1 cellular context compared by ENCODE assay signal in the genomic region with DNA sequence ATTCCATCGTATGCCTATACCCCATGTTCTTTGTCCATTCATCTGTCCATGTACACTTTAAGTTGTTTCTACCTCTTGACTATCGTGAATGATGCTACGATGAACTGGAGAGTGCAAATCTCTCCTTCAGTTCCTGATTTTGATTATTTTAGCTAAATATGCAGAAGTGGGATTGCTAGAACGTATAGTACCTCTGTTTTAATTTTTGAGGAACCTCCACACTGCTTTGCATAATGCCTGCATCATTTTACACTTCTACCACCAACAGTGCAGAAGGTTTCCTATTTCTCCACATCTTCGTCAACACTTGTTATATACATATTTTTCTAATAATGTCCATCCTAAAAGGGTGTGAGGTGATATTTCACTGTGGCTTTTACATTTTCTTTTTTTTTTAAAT.
TF ChIP-seq lines count a peak whose summit lies in the region.

No MANE protein-coding gene starts in this region.

TF ChIP-seq in GM12878, 131 proteins besides CTCF, POLR2A, EP300 and RAD21 (continued from another document):
- TF ChIP-seq, protein P1, sequence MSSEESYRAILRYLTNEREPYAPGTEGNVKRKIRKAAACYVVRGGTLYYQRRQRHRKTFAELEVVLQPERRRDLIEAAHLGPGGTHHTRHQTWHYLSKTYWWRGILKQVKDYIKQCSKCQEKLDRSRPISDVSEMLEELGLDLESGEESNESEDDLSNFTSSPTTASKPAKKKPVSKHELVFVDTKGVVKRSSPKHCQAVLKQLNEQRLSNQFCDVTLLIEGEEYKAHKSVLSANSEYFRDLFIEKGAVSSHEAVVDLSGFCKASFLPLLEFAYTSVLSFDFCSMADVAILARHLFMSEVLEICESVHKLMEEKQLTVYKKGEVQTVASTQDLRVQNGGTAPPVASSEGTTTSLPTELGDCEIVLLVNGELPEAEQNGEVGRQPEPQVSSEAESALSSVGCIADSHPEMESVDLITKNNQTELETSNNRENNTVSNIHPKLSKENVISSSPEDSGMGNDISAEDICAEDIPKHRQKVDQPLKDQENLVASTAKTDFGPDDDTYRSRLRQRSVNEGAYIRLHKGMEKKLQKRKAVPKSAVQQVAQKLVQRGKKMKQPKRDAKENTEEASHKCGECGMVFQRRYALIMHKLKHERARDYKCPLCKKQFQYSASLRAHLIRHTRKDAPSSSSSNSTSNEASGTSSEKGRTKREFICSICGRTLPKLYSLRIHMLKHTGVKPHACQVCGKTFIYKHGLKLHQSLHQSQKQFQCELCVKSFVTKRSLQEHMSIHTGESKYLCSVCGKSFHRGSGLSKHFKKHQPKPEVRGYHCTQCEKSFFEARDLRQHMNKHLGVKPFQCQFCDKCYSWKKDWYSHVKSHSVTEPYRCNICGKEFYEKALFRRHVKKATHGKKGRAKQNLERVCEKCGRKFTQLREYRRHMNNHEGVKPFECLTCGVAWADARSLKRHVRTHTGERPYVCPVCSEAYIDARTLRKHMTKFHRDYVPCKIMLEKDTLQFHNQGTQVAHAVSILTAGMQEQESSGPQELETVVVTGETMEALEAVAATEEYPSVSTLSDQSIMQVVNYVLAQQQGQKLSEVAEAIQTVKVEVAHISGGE (CRISPR knock-in tag; IDR thresholded peaks at IDR 0.05) = no peak
- TF ChIP-seq, protein P2, sequence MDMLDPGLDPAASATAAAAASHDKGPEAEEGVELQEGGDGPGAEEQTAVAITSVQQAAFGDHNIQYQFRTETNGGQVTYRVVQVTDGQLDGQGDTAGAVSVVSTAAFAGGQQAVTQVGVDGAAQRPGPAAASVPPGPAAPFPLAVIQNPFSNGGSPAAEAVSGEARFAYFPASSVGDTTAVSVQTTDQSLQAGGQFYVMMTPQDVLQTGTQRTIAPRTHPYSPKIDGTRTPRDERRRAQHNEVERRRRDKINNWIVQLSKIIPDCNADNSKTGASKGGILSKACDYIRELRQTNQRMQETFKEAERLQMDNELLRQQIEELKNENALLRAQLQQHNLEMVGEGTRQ (IDR thresholded peaks at IDR 0.05; ENCODE audit: borderline replicate concordance, low read depth, low read length) = no peak
- TF ChIP-seq ZNF24 (IDR thresholded peaks at IDR 0.05) = no peak
- no peak for TF ChIP-seq SREBF1 (IDR thresholded peaks at IDR 0.05; ENCODE audit: low read length)
- no peak for TF ChIP-seq TCF12 (IDR thresholded peaks at IDR 0.05; ENCODE audit: low read depth, low read length)
- no peak for TF ChIP-seq TBL1XR1 (IDR thresholded peaks at IDR 0.05; ENCODE audit: low read depth, low read length)
- TF ChIP-seq, protein P3, sequence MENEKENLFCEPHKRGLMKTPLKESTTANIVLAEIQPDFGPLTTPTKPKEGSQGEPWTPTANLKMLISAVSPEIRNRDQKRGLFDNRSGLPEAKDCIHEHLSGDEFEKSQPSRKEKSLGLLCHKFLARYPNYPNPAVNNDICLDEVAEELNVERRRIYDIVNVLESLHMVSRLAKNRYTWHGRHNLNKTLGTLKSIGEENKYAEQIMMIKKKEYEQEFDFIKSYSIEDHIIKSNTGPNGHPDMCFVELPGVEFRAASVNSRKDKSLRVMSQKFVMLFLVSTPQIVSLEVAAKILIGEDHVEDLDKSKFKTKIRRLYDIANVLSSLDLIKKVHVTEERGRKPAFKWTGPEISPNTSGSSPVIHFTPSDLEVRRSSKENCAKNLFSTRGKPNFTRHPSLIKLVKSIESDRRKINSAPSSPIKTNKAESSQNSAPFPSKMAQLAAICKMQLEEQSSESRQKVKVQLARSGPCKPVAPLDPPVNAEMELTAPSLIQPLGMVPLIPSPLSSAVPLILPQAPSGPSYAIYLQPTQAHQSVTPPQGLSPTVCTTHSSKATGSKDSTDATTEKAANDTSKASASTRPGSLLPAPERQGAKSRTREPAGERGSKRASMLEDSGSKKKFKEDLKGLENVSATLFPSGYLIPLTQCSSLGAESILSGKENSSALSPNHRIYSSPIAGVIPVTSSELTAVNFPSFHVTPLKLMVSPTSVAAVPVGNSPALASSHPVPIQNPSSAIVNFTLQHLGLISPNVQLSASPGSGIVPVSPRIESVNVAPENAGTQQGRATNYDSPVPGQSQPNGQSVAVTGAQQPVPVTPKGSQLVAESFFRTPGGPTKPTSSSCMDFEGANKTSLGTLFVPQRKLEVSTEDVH (IDR thresholded peaks at IDR 0.05; ENCODE audit: low read depth, partially characterized antibody) = no peak
- no peak for TF ChIP-seq WRNIP1 (IDR thresholded peaks at IDR 0.05; ENCODE audit: borderline replicate concordance, low read depth, low read length)
- no peak for TF ChIP-seq SMC3 (IDR thresholded peaks at IDR 0.05; ENCODE audit: borderline replicate concordance, low read length)
- TF ChIP-seq, protein P4, sequence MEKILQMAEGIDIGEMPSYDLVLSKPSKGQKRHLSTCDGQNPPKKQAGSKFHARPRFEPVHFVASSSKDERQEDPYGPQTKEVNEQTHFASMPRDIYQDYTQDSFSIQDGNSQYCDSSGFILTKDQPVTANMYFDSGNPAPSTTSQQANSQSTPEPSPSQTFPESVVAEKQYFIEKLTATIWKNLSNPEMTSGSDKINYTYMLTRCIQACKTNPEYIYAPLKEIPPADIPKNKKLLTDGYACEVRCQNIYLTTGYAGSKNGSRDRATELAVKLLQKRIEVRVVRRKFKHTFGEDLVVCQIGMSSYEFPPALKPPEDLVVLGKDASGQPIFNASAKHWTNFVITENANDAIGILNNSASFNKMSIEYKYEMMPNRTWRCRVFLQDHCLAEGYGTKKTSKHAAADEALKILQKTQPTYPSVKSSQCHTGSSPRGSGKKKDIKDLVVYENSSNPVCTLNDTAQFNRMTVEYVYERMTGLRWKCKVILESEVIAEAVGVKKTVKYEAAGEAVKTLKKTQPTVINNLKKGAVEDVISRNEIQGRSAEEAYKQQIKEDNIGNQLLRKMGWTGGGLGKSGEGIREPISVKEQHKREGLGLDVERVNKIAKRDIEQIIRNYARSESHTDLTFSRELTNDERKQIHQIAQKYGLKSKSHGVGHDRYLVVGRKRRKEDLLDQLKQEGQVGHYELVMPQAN (conservative IDR thresholded peaks at IDR 0.05) = no peak
